17 cellular contexts compared by ENCODE assay signal in the genomic region with DNA sequence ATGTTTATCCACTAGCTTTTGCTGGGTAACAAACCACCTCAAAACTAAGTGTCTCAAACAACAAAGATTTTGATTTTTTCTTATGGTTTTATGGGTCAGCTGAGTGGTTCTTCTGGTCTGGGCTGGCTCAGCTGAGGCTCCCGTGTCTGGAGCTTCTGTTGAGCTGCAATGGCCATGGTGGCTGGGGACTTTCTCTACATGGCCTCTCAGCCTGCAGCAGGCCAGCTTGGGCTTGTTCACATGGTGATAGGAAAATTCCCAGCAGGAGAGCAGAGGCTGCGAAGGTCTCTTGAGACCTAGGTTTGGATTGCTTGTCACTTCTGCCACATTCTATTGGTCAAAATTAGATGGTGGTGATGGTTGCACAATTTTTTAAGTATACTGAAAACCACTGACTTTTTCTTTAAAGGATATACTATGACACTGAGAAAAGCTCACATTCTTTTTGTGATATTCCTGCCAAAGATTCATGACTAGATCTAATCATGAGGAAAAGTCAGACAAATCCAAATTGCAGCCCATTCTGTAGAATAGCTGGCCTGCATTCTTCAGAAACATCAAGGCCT. TPM values are rescaled to one million over a fixed set of nuclear protein-coding genes. Genes with fewer than 3 reads are reported as not detected.
"Had no signal": no experiment of that assay in that cellular context is flagged by ENCODE, and none has a peak within 500 bp of the region (broad histone marks: within the 10 kb centered on the region; RNA-seq: fewer than 3 reads in every experiment).

No MANE protein-coding gene starts in this region.

- H3K27ac Mint-ChIP-seq: activated naive CD4-positive, alpha-beta T cell treated with anti-CD3 and anti-CD28 coated beads, Interleukin-2, amount 50 U/mL, for 72 hours; brain; endodermal cell; mesothelial cell of epicardium had no signal

- H3K4me3 Mint-ChIP-seq: brain, endodermal cell, mesothelial cell of epicardium, neural crest cell had no signal

- H3K36me3 Mint-ChIP-seq: brain had no signal

- ATAC-seq: activated CD4-positive, CD25-positive, alpha-beta regulatory T cell treated with anti-CD3 and anti-CD28 coated beads, Interleukin-2, amount 50 U/mL, for 24 hours; activated naive CD4-positive, alpha-beta T cell treated with anti-CD3 and anti-CD28 coated beads, Interleukin-2, amount 50 U/mL, for 72 hours; gastroesophageal sphincter; stimulated activated naive CD8-positive, alpha-beta T cell treated with anti-CD3 and anti-CD28 coated beads, Interleukin-15, Interleukin-2, amounts not matched to agents 100 U/mL and 50 U/mL, for 24 hours had no signal

- DNase-seq: activated effector memory CD4-positive, alpha-beta T cell treated with Interleukin-2 at 50 U/mL for 16 hours; activated T-cell treated with anti-CD3 and anti-CD28 coated beads, Interleukin-2, amount 50 U/mL, for 1 hour; amygdala; endodermal cell; erythroblast; stimulated activated CD4-positive, alpha-beta T cell treated with anti-CD3 and anti-CD28 coated beads, Interleukin-4, amount 100 ng/mL, for 1 hour; stimulated activated CD8-positive, alpha-beta memory T cell treated with anti-CD3 and anti-CD28 coated beads, Interleukin-4, amount 100 ng/mL, for 48 hours; stimulated activated naive CD8-positive, alpha-beta T cell treated with anti-CD3 and anti-CD28 coated beads, Interleukin-15, Interleukin-2, amounts not matched to agents 100 U/mL and 50 U/mL, for 24 hours had no signal

- H3K4me1 Mint-ChIP-seq: endodermal cell, neural crest cell had no signal

RNA-seq across cellular contexts. Expression of gene IL1R2, which starts 35.2 kb away (rescaled TPM):
- total RNA-seq: dermis microvascular lymphatic vessel endothelial cell; mesothelial cell of epicardium; myocyte; neural crest cell; T-helper 2 cell treated with Interferon-gamma antibody and Interleukin-4, amounts not matched to agents 100 ng/mL and 5 ng/mL, for 36 hours had no signal
